In genomic region chr17:65696739-65697394, GRCh38 we compare ENCODE assay signal across 14 cellular contexts.
DNase-seq lines count a peak whose midpoint lies in the region; ATAC-seq and TF ChIP-seq lines count a peak whose summit lies in the region.
"Had no signal": no experiment of that assay in that cellular context is flagged by ENCODE, and none has a peak within 500 bp of the region (broad histone marks: within the 10 kb centered on the region; RNA-seq: fewer than 3 reads in every experiment).

No MANE protein-coding gene starts in this region.

- intact Hi-C loops in natural killer cell (cut with micrococcal nuclease) = no loop called here
- intact Hi-C loops in lower lobe of right lung (cut with DNase I) = no loop called here
- intact Hi-C loops in CD8-positive, alpha-beta T cell (cut with DNase I, micrococcal nuclease) = no loop called here

- no peak overlapping the region for H3K27ac ChIP-seq in lower lobe of right lung
- H3K27ac ChIP-seq in CD8-positive, alpha-beta T cell (ENCODE audit: low read depth, low read length) = no peak overlapping the region
- H3K27ac ChIP-seq: ovary, thoracic aorta had no signal

- H3K36me3 ChIP-seq in MG63 (no peaks in the 10 kb centered on the region), lower lobe of right lung (no peaks in the 10 kb centered on the region)
- H3K36me3 ChIP-seq in CD8-positive, alpha-beta T cell (ENCODE audit: insufficient read depth, low read length) = no peaks in the 10 kb centered on the region
- H3K36me3 ChIP-seq: ovary, thoracic aorta had no signal

- POLR2A ChIA-PET in CD8-positive, alpha-beta T cell (lab: Charles Lee) = no interaction called here

- peak; percentile 13 for DNase-seq in AG08396 (ENCODE audit: low spot score)
- DNase-seq in MG63 = peak; percentile 46
- no peak for DNase-seq in chondrocyte (ENCODE audit: low spot score)
- no peak for DNase-seq in nephron progenitor cell
- DNase-seq in natural killer cell = no peak
- no peak for DNase-seq in lower lobe of right lung
- no peak for DNase-seq in CD8-positive, alpha-beta T cell
- no peak for DNase-seq in erythroblast (lab: John Stamatoyannopoulos, UW)
- DNase-seq: activated naive CD4-positive, alpha-beta T cell treated with anti-CD3 and anti-CD28 coated beads, Interleukin-2, amount 50 U/mL, for 16 hours; CD4-positive, CD25-positive, alpha-beta regulatory T cell; NCI-H2171 treated with DMSO at 0.1 percent for 48 hours; SIG-M5 had no signal

- H3K4me1 Mint-ChIP-seq in chondrocyte (ENCODE audit: low read depth) (peaks cover 29% of the 10 kb centered on the region), nephron progenitor cell (peaks cover 61% of the 10 kb centered on the region), natural killer cell (no peaks in the 10 kb centered on the region)
- H3K4me1 Mint-ChIP-seq in CD8-positive, alpha-beta T cell (ENCODE audit: low read depth) = no peaks in the 10 kb centered on the region
- H3K4me1 Mint-ChIP-seq: CD4-positive, CD25-positive, alpha-beta regulatory T cell had no signal

- H3K27me3 ChIP-seq in MG63 (no peaks in the 10 kb centered on the region), lower lobe of right lung (ENCODE audit: low read depth) (no peaks in the 10 kb centered on the region)
- no peaks in the 10 kb centered on the region for H3K27me3 ChIP-seq in CD8-positive, alpha-beta T cell (ENCODE audit: insufficient read depth, low read length)
- H3K27me3 ChIP-seq: ovary had no signal

- H3K9me3 ChIP-seq in MG63 (no peaks in the 10 kb centered on the region), lower lobe of right lung (no peaks in the 10 kb centered on the region)
- no peaks in the 10 kb centered on the region for H3K9me3 ChIP-seq in CD8-positive, alpha-beta T cell (ENCODE audit: low read length)
- H3K9me3 ChIP-seq: ovary, thoracic aorta had no signal

- no peak overlapping the region for H3K4me3 Mint-ChIP-seq in chondrocyte (ENCODE audit: unreplicated experiment)
- peak overlapping the region; percentile 84 for H3K4me3 Mint-ChIP-seq in nephron progenitor cell
- H3K4me3 Mint-ChIP-seq in natural killer cell = no peak overlapping the region
- H3K4me3 Mint-ChIP-seq in CD8-positive, alpha-beta T cell = no peak overlapping the region
- H3K4me3 Mint-ChIP-seq: CD4-positive, CD25-positive, alpha-beta regulatory T cell had no signal

- no peaks in the 10 kb centered on the region for H3K4me1 ChIP-seq in lower lobe of right lung
- H3K4me1 ChIP-seq in CD8-positive, alpha-beta T cell (ENCODE audit: insufficient read depth, low read length) = no peaks in the 10 kb centered on the region

- H3K27ac Mint-ChIP-seq in chondrocyte (ENCODE audit: unreplicated experiment) (peak overlapping the region; percentile 24), nephron progenitor cell (no peak overlapping the region), natural killer cell (no peak overlapping the region)
- H3K27ac Mint-ChIP-seq in CD8-positive, alpha-beta T cell = no peak overlapping the region
- H3K27ac Mint-ChIP-seq: CD4-positive, CD25-positive, alpha-beta regulatory T cell had no signal

- no peak for ATAC-seq in natural killer cell
- no peak for ATAC-seq in lower lobe of right lung
- no peak for ATAC-seq in CD8-positive, alpha-beta T cell

- CTCF ChIA-PET in CD8-positive, alpha-beta T cell (lab: Charles Lee) = interaction anchor here (0.6 kb wide), 1 partner anchor 395 kb away, joined by 3 read pairs; no protein-coding TSS in a partner anchor

- TF ChIP-seq POLR2A in erythroblast (IDR thresholded peaks at IDR 0.05; ENCODE audit: low read length) = no peak

- H3K9me3 Mint-ChIP-seq in chondrocyte (ENCODE audit: low read depth) = no peaks in the 10 kb centered on the region
- no peaks in the 10 kb centered on the region for H3K9me3 Mint-ChIP-seq in nephron progenitor cell
- no peaks in the 10 kb centered on the region for H3K9me3 Mint-ChIP-seq in natural killer cell
- H3K9me3 Mint-ChIP-seq in CD8-positive, alpha-beta T cell = no peaks in the 10 kb centered on the region

- TF ChIP-seq CTCF in chondrocyte (IDR thresholded peaks at IDR 0.05) (no peak), nephron progenitor cell (IDR thresholded peaks at IDR 0.05) (no peak), natural killer cell (IDR thresholded peaks at IDR 0.05) (no peak), lower lobe of right lung (IDR thresholded peaks at IDR 0.05) (no peak)
- no peak for TF ChIP-seq CTCF in CD8-positive, alpha-beta T cell (IDR thresholded peaks at IDR 0.05)

- H3K4me3 ChIP-seq in MG63 (no peak overlapping the region), lower lobe of right lung (no peak overlapping the region)
- no peak overlapping the region for H3K4me3 ChIP-seq in CD8-positive, alpha-beta T cell (ENCODE audit: low read depth, low read length)
- H3K4me3 ChIP-seq: ovary, thoracic aorta had no signal

- peaks cover 2% of the 10 kb centered on the region for H3K36me3 Mint-ChIP-seq in chondrocyte (ENCODE audit: low read depth)
- peaks cover 5% of the 10 kb centered on the region for H3K36me3 Mint-ChIP-seq in nephron progenitor cell (ENCODE audit: low read depth)
- H3K36me3 Mint-ChIP-seq in natural killer cell = no peaks in the 10 kb centered on the region
- H3K36me3 Mint-ChIP-seq in CD8-positive, alpha-beta T cell = no peaks in the 10 kb centered on the region
- H3K36me3 Mint-ChIP-seq: CD4-positive, CD25-positive, alpha-beta regulatory T cell had no signal

- H3K27me3 Mint-ChIP-seq in chondrocyte (ENCODE audit: low read depth) (no peaks in the 10 kb centered on the region), nephron progenitor cell (ENCODE audit: low read depth, poor library complexity) (no peaks in the 10 kb centered on the region), natural killer cell (ENCODE audit: low read depth in 2 of 2) (peaks cover 14 to 40% of the 10 kb centered on the region in 2 donors)
- H3K27me3 Mint-ChIP-seq in CD8-positive, alpha-beta T cell (ENCODE audit: low read depth) = peaks cover 8% of the 10 kb centered on the region

Comparison
In these comparisons a context has a peak if more than half of its experiments do, and no peak if none do; other contexts are left out.
1. DNase-seq: peak in AG08396 (single experiment) and MG63 (single experiment); none in chondrocyte (single experiment), nephron progenitor cell (single experiment), natural killer cell (single experiment), lower lobe of right lung (single experiment), CD8-positive, alpha-beta T cell (0 of 7) and erythroblast (0 of 2).